ENCODE assay signal across 1 cellular context in genomic region chr10:92655426-92655825, GRCh38.
TF ChIP-seq lines count a peak whose summit lies in the region.

No MANE protein-coding gene starts in this region.

TF ChIP-seq in GM23338, 12 proteins besides CTCF, POLR2A, EP300 and RAD21:
- no peak for TF ChIP-seq REST (IDR thresholded peaks at IDR 0.05; ENCODE audit: unreplicated experiment)
- no peak for TF ChIP-seq POLR2AphosphoS5 (IDR thresholded peaks at IDR 0.05; ENCODE audit: low read depth)
- TF ChIP-seq ETS1 (IDR thresholded peaks at IDR 0.05): no peak
- no peak for TF ChIP-seq ZNF462 (CRISPR knock-in tag; IDR thresholded peaks at IDR 0.05)
- TF ChIP-seq ZNF331 (CRISPR knock-in tag; IDR thresholded peaks at IDR 0.05; ENCODE audit: low read depth): no peak
- TF ChIP-seq NANOG (IDR thresholded peaks at IDR 0.05; ENCODE audit: borderline replicate concordance): no peak
- TF ChIP-seq JUNB (IDR thresholded peaks at IDR 0.05; ENCODE audit: unreplicated experiment): no peak
- TF ChIP-seq EZH2 (IDR thresholded peaks at IDR 0.05; ENCODE audit: low read depth, unreplicated experiment): no peak
- no peak for TF ChIP-seq ZNF114 (CRISPR knock-in tag; IDR thresholded peaks at IDR 0.05)
- no peak for TF ChIP-seq CREB1 (CRISPR knock-in tag; IDR thresholded peaks at IDR 0.05; ENCODE audit: low read depth)
- no peak for TF ChIP-seq STAT1 (IDR thresholded peaks at IDR 0.05; ENCODE audit: unreplicated experiment)
- no peak for TF ChIP-seq EZH2phosphoT487 (IDR thresholded peaks at IDR 0.05; ENCODE audit: unreplicated experiment)
